ENCODE assay signal across 12 cellular contexts in genomic region chr14:64804754-64805260, GRCh38.
DNase-seq lines count a peak whose midpoint lies in the region; ATAC-seq and TF ChIP-seq lines count a peak whose summit lies in the region.
"Had no signal": no experiment of that assay in that cellular context is flagged by ENCODE, and none has a peak within 500 bp of the region (broad histone marks: within the 10 kb centered on the region; RNA-seq: fewer than 3 reads in every experiment).

No MANE protein-coding gene starts in this region.

- WGBS in spleen, 5 donors: 88 to 93% (median 89%) methylated on average over 12 of the region's 12 CpGs

- peaks cover 75% of the 10 kb centered on the region for H3K4me1 Mint-ChIP-seq in HFFc6 (ENCODE audit: low read depth)

- H3K9me3 ChIP-seq in PC-9 (ENCODE audit: insufficient read depth, low read depth): no peaks in the 10 kb centered on the region
- no peaks in the 10 kb centered on the region for H3K9me3 ChIP-seq in spleen
- H3K9me3 ChIP-seq: BE2C had no signal

- no peaks in the 10 kb centered on the region for H3K79me2 ChIP-seq in PC-9 (ENCODE audit: low read depth)

- no peak for TF ChIP-seq POLR2A in spleen (IDR thresholded peaks at IDR 0.05)

- H3K4me1 ChIP-seq in PC-9 (replicated peaks; ENCODE audit: insufficient read depth) (peaks cover 39% of the 10 kb centered on the region), spleen (no peaks in the 10 kb centered on the region)
- H3K4me1 ChIP-seq: BE2C had no signal

- no peaks in the 10 kb centered on the region; the same call in 1 of the 2 replicates for H3K27me3 Mint-ChIP-seq in HFFc6 (ENCODE audit: insufficient read depth)

- ATAC-seq in HG03460 (IDR thresholded peaks at IDR 0.05; ENCODE audit: unreplicated experiment): no peak
- ATAC-seq: GM12878 had no signal

- peaks cover 30% of the 10 kb centered on the region for H3F3A ChIP-seq in PC-9 (ENCODE audit: insufficient read depth, low read depth)

- H3K4me3 ChIP-seq in PC-9: no peak overlapping the region
- H3K4me3 ChIP-seq in spleen: no peak overlapping the region
- H3K4me3 ChIP-seq: GM12878 had no signal

- H3K27ac ChIP-seq in PC-9: no peak overlapping the region
- no peak overlapping the region for H3K27ac ChIP-seq in spleen

- H2AFZ ChIP-seq in PC-9: no peak overlapping the region

- no peaks in the 10 kb centered on the region for H3K36me3 Mint-ChIP-seq in HFFc6 (ENCODE audit: low read depth)
- H3K36me3 Mint-ChIP-seq: CD4-positive, alpha-beta memory T cell had no signal

- peak overlapping the region; percentile 97 for H3K27ac Mint-ChIP-seq in HFFc6

- H3K36me3 ChIP-seq in PC-9 (ENCODE audit: low read depth) (no peaks in the 10 kb centered on the region), spleen (no peaks in the 10 kb centered on the region)
- H3K36me3 ChIP-seq: BE2C had no signal

- no peaks in the 10 kb centered on the region for H3K9me2 ChIP-seq in PC-9 (ENCODE audit: insufficient read depth)

- no peak overlapping the region for H3K4me3 Mint-ChIP-seq in HFFc6
- H3K4me3 Mint-ChIP-seq: CD4-positive, alpha-beta memory T cell had no signal

- H3K4me2 ChIP-seq in PC-9: peak overlapping the region; percentile 74

- BruUV-seq in PC-9 (replicated peaks; lab: Mats Ljungman, UMichigan): no TSS peak

- CTCF ChIA-PET in PC-9 (lab: Charles Lee): no interaction called here

- TF ChIP-seq CTCF in HFFc6 (IDR thresholded peaks at IDR 0.05) (no peak), PC-9 (conservative IDR thresholded peaks at IDR 0.05) (no peak), spleen (IDR thresholded peaks at IDR 0.05 in 8 of 11, conservative IDR thresholded peaks at IDR 0.05 in 3 of 11) (no peak)

- intact Hi-C loops in PC-9 (cut with micrococcal nuclease; ENCODE audit: unreplicated experiment) (loop anchor here (5.0 kb wide), 1 partner anchor 87 kb away; no protein-coding TSS in a partner anchor), spleen (cut with DNase I; ENCODE audit: low total_unique reads) (no loop called here)

- no peaks in the 10 kb centered on the region for H3K27me3 ChIP-seq in PC-9 (ENCODE audit: insufficient read depth, low read depth)
- no peaks in the 10 kb centered on the region for H3K27me3 ChIP-seq in spleen (replicated peaks in 1 of 7)
- H3K27me3 ChIP-seq: BE2C had no signal

- DNase-seq in HFFc6: no peak
- DNase-seq in PC-9: no peak
- peak; percentile 32 for DNase-seq in islet precursor cell
- peak; percentile 55 for DNase-seq in spleen
- no peak for DNase-seq in effector CD4-positive, alpha-beta T cell
- DNase-seq in globus pallidus (ENCODE audit: low spot score): no peak
- DNase-seq: BE2C; CD4-positive, alpha-beta memory T cell; DMS79; HCEC 1CT had no signal

- POLR2A ChIA-PET in PC-9 (lab: Charles Lee; ENCODE audit: unreplicated experiment): no interaction called here

- no peaks in the 10 kb centered on the region for H4K20me1 ChIP-seq in PC-9 (ENCODE audit: insufficient read depth)

- no peaks in the 10 kb centered on the region for H3K9me3 Mint-ChIP-seq in HFFc6
- H3K9me3 Mint-ChIP-seq: CD4-positive, alpha-beta memory T cell had no signal

Comparison
In these comparisons a context has a peak if more than half of its experiments do, and no peak if none do; other contexts are left out.
1. DNase-seq: peak in islet precursor cell (single experiment) and spleen (single experiment); none in HFFc6 (single experiment), PC-9 (0 of 2), effector CD4-positive, alpha-beta T cell (single experiment) and globus pallidus (single experiment).